Comparison of ENCODE assay signal across 30 cellular contexts in genomic region chr11:118560806-118561205, GRCh38. TPM values are rescaled to one million over a fixed set of nuclear protein-coding genes. Genes with fewer than 3 reads are reported as not detected.
"Had no signal": no experiment of that assay in that cellular context is flagged by ENCODE, and none has a peak within 500 bp of the region (broad histone marks: within the 10 kb centered on the region; RNA-seq: fewer than 3 reads in every experiment).

No MANE protein-coding gene starts in this region.

- H3K4me3 Mint-ChIP-seq: stimulated activated effector memory CD8-positive, alpha-beta T cell treated with anti-CD3 and anti-CD28 coated beads, Interleukin-12 subunit alpha, Interleukin-12 subunit beta, amount 100 ng/mL, for 72 hours; stimulated activated memory B cell treated with anti-CD40 and anti-IgM and Interleukin-4, amounts not matched to agents 10 μg/mL and 1 μg/mL and 100 μg/mL, for 72 hours; stimulated activated naive B cell treated with anti-CD40 and anti-IgM and Interleukin-4, amounts not matched to agents 10 μg/mL and 1 μg/mL and 100 μg/mL, for 72 hours; stimulated activated naive CD8-positive, alpha-beta T cell treated with anti-CD3 and anti-CD28 coated beads, Interleukin-15, amount 100 ng/mL, for 72 hours; stimulated activated naive CD8-positive, alpha-beta T cell treated with anti-CD3 and anti-CD28 coated beads, Interleukin-15, Interleukin-2, amounts not matched to agents 100 ng/mL and 50 ng/mL, for 24 hours; type B pancreatic cell had no signal

- H3K27me3 ChIP-seq: stomach, suprapubic skin, testis, thyroid gland, tibial artery, tibial nerve, transverse colon, upper lobe of left lung, upper lobe of right lung, uterus, vagina had no signal

- H3K9me3 Mint-ChIP-seq: stimulated activated effector memory CD8-positive, alpha-beta T cell treated with anti-CD3 and anti-CD28 coated beads, Interleukin-12 subunit alpha, Interleukin-12 subunit beta, amount 100 ng/mL, for 72 hours; stimulated activated memory B cell treated with anti-CD40 and anti-IgM and Interleukin-4, amounts not matched to agents 10 μg/mL and 1 μg/mL and 100 μg/mL, for 72 hours; stimulated activated naive B cell treated with anti-CD40 and anti-IgM and Interleukin-4, amounts not matched to agents 10 μg/mL and 1 μg/mL and 100 μg/mL, for 72 hours; stimulated activated naive CD8-positive, alpha-beta T cell treated with anti-CD3 and anti-CD28 coated beads, Interleukin-15, amount 100 ng/mL, for 72 hours; stimulated activated naive CD8-positive, alpha-beta T cell treated with anti-CD3 and anti-CD28 coated beads, Interleukin-15, Interleukin-2, amounts not matched to agents 100 ng/mL and 50 ng/mL, for 24 hours; type B pancreatic cell had no signal

- H3K27me3 Mint-ChIP-seq: stimulated activated memory B cell treated with anti-CD40 and anti-IgM and Interleukin-4, amounts not matched to agents 10 μg/mL and 1 μg/mL and 100 μg/mL, for 72 hours; stimulated activated naive B cell treated with anti-CD40 and anti-IgM and Interleukin-4, amounts not matched to agents 10 μg/mL and 1 μg/mL and 100 μg/mL, for 72 hours; stimulated activated naive CD8-positive, alpha-beta T cell treated with anti-CD3 and anti-CD28 coated beads, Interleukin-15, amount 100 ng/mL, for 72 hours; stimulated activated naive CD8-positive, alpha-beta T cell treated with anti-CD3 and anti-CD28 coated beads, Interleukin-15, Interleukin-2, amounts not matched to agents 100 ng/mL and 50 ng/mL, for 24 hours; type B pancreatic cell had no signal

- H3K27ac Mint-ChIP-seq: stimulated activated effector memory CD8-positive, alpha-beta T cell treated with anti-CD3 and anti-CD28 coated beads, Interleukin-12 subunit alpha, Interleukin-12 subunit beta, amount 100 ng/mL, for 72 hours; stimulated activated memory B cell treated with anti-CD40 and anti-IgM and Interleukin-4, amounts not matched to agents 10 μg/mL and 1 μg/mL and 100 μg/mL, for 72 hours; stimulated activated naive B cell treated with anti-CD40 and anti-IgM and Interleukin-4, amounts not matched to agents 10 μg/mL and 1 μg/mL and 100 μg/mL, for 72 hours; stimulated activated naive CD8-positive, alpha-beta T cell treated with anti-CD3 and anti-CD28 coated beads, Interleukin-15, amount 100 ng/mL, for 72 hours; stimulated activated naive CD8-positive, alpha-beta T cell treated with anti-CD3 and anti-CD28 coated beads, Interleukin-15, Interleukin-2, amounts not matched to agents 100 ng/mL and 50 ng/mL, for 24 hours; type B pancreatic cell had no signal

- H3K27ac ChIP-seq: stomach, suprapubic skin, testis, thoracic aorta, thyroid gland, tibial artery, tibial nerve, transverse colon, upper lobe of left lung, upper lobe of right lung, uterus, vagina had no signal

- H3K36me3 ChIP-seq: uterus had no signal

- DNase-seq: stimulated activated CD4-positive, alpha-beta T cell treated with anti-CD3 and anti-CD28 coated beads, Interleukin-2, amount 100 ng/mL, for 48 hours; stimulated activated CD4-positive, alpha-beta T cell treated with anti-CD3 and anti-CD28 coated beads, Interleukin-4, amount 100 ng/mL, for 1 hour; stimulated activated CD4-positive, alpha-beta T cell treated with anti-CD3 and anti-CD28 coated beads, Interleukin-4, amount 100 ng/mL, for 24 hours; stimulated activated CD4-positive, alpha-beta T cell treated with anti-CD3 and anti-CD28 coated beads, Interleukin-4, amount 100 ng/mL, for 4 hours; stimulated activated CD8-positive, alpha-beta memory T cell treated with anti-CD3 and anti-CD28 coated beads, Interleukin-4, amount 100 ng/mL, for 48 hours; stimulated activated naive B cell treated with anti-CD40 and anti-IgM and Interleukin-4, amounts not matched to agents 10 μg/mL and 1 μg/mL and 100 μg/mL, for 72 hours; stimulated activated naive CD4-positive, alpha-beta T cell; stimulated activated naive CD4-positive, alpha-beta T cell treated with Interleukin-2 at 50 U/mL for 16 hours; stimulated activated naive CD8-positive, alpha-beta T cell treated with anti-CD3 and anti-CD28 coated beads, Interleukin-15, amount 100 ng/mL, for 72 hours; stimulated activated naive CD8-positive, alpha-beta T cell treated with anti-CD3 and anti-CD28 coated beads, Interleukin-15, Interleukin-2, amounts not matched to agents 100 U/mL and 50 U/mL, for 24 hours; stomach; substantia nigra; testis; thyroid gland; transverse colon; trophoblast cell; upper lobe of left lung; upper lobe of right lung; uterus had no signal

- H3K9me3 ChIP-seq: stomach, suprapubic skin, testis, thoracic aorta, thyroid gland, tibial artery, tibial nerve, transverse colon, upper lobe of left lung, upper lobe of right lung, uterus, vagina had no signal

- ATAC-seq: stimulated activated effector memory CD8-positive, alpha-beta T cell treated with anti-CD3 and anti-CD28 coated beads, Interleukin-12 subunit alpha, Interleukin-12 subunit beta, amount 100 ng/mL, for 72 hours; stimulated activated memory B cell treated with anti-CD40 and anti-IgM and Interleukin-4, amounts not matched to agents 10 μg/mL and 1 μg/mL and 100 μg/mL, for 72 hours; stimulated activated naive B cell treated with anti-CD40 and anti-IgM and Interleukin-4, amounts not matched to agents 10 μg/mL and 1 μg/mL and 100 μg/mL, for 72 hours; stimulated activated naive CD8-positive, alpha-beta T cell treated with anti-CD3 and anti-CD28 coated beads, Interleukin-15, amount 100 ng/mL, for 72 hours; stimulated activated naive CD8-positive, alpha-beta T cell treated with anti-CD3 and anti-CD28 coated beads, Interleukin-15, Interleukin-2, amounts not matched to agents 100 U/mL and 50 U/mL, for 24 hours; upper lobe of right lung had no signal

- H3K4me3 ChIP-seq: stomach, suprapubic skin, testis, thoracic aorta, thyroid gland, tibial artery, tibial nerve, transverse colon, upper lobe of left lung, upper lobe of right lung, uterus, vagina had no signal

RNA-seq across cellular contexts. Expression of gene TTC36, which starts 33.5 kb away (rescaled TPM):
- total RNA-seq: urinary bladder, vagina had no signal
- polyA plus RNA-seq: thymus had no signal
